In genomic region chr17:37708616-37709212, GRCh38 we compare ENCODE assay signal across 17 cellular contexts. TPM values are rescaled to one million over a fixed set of nuclear protein-coding genes. Genes with fewer than 3 reads are reported as not detected.
A peak's percentile ranks its signal among the peaks of the same experiment; 100 is the strongest.
DNase-seq lines count a peak whose midpoint lies in the region; ATAC-seq, FAIRE-seq and TF ChIP-seq lines count a peak whose summit lies in the region.
"Had no signal": no experiment of that assay in that cellular context is flagged by ENCODE, and none has a peak within 500 bp of the region (broad histone marks: within the 10 kb centered on the region; RNA-seq: fewer than 3 reads in every experiment).

No MANE protein-coding gene starts in this region.

- peak; percentile 28 for DNase-seq in H4 (ENCODE audit: low spot score)
- DNase-seq in PC-9: peak in 1 of 2 experiments; percentile 38
- DNase-seq in hepatocyte (ENCODE audit: low spot score): peak; percentile 89
- peak; percentile 90 for DNase-seq in small intestine
- DNase-seq in NCI-H446 (lab: John Stamatoyannopoulos, UW): no peak
- DNase-seq: DMS 273 treated with DMSO at 0.1 percent for 48 hours; foreskin melanocyte; NCI-H1092; NCI-H526 treated with DMSO at 0.1 percent for 48 hours; posterior cingulate gyrus; Right ventricle myocardium superior; stimulated activated CD4-positive, alpha-beta T cell treated with anti-CD3 and anti-CD28 coated beads, Interleukin-2, amount 100 ng/mL, for 48 hours had no signal

- H2AFZ ChIP-seq in PC-9 (0 out of 2 replicates have a peak overlapping the region, but pooled peaks have one; percentile 33), hepatocyte (no peak overlapping the region)

- intact Hi-C loops in PC-9 (cut with micrococcal nuclease; ENCODE audit: unreplicated experiment): no loop called here

- ATAC-seq in HG03039 (IDR thresholded peaks at IDR 0.05; ENCODE audit: unreplicated experiment) (no peak), HG03196 (IDR thresholded peaks at IDR 0.05; ENCODE audit: unreplicated experiment) (no peak)
- ATAC-seq: activated CD4-positive, CD25-positive, alpha-beta regulatory T cell treated with anti-CD3 and anti-CD28 coated beads, Interleukin-2, amount 50 U/mL, for 24 hours had no signal

- CTCF ChIA-PET in PC-9 (lab: Charles Lee): interaction anchor here (0.7 kb wide), 1 partner anchor 15 kb away, joined by 3 read pairs; no protein-coding TSS in a partner anchor

- no peak for FAIRE-seq in small intestine (lab: Jason Lieb, UNC)

- no peaks in the 10 kb centered on the region for H3K9me2 ChIP-seq in PC-9 (ENCODE audit: insufficient read depth)
- no peaks in the 10 kb centered on the region for H3K9me2 ChIP-seq in hepatocyte (replicated peaks; ENCODE audit: insufficient read depth)

- H3K79me2 ChIP-seq in PC-9 (ENCODE audit: low read depth) (no peaks in the 10 kb centered on the region), hepatocyte (peaks cover 5% of the 10 kb centered on the region)

- POLR2A ChIA-PET in PC-9 (lab: Charles Lee; ENCODE audit: unreplicated experiment): interaction anchor here (0.7 kb wide), 1 partner anchor 21 kb away, joined by 3 read pairs; no protein-coding TSS in a partner anchor

- WGBS in hepatocyte (ENCODE audit: low lambda C conversion rate, missing lambda C conversion rate): 46% methylated on average over 8 of the region's 8 CpGs
- WGBS in small intestine, 3 donors: 12 to 45% (median 21%) methylated on average over 8 of the region's 8 CpGs

- H3K4me3 ChIP-seq in PC-9 (no peak overlapping the region), hepatocyte (no peak overlapping the region), small intestine (ENCODE audit: low read depth in 1 of 2, low read length in 2 of 2) (no peak overlapping the region)

- no peak for TF ChIP-seq CTCF in PC-9 (conservative IDR thresholded peaks at IDR 0.05)
- no peak for TF ChIP-seq CTCF in hepatocyte (IDR thresholded peaks at IDR 0.05; ENCODE audit: poor library complexity)

- H3K9me3 ChIP-seq in PC-9 (ENCODE audit: insufficient read depth, low read depth) (no peaks in the 10 kb centered on the region), hepatocyte (ENCODE audit: low read depth) (no peaks in the 10 kb centered on the region), small intestine (ENCODE audit: control insufficient read depth, low read depth) (no peaks in the 10 kb centered on the region)

- H3K36me3 ChIP-seq in PC-9 (ENCODE audit: low read depth) (no peaks in the 10 kb centered on the region), hepatocyte (replicated peaks; ENCODE audit: insufficient read depth, low read depth) (no peaks in the 10 kb centered on the region), small intestine (ENCODE audit: control insufficient read depth in 2 of 2, insufficient read depth in 2 of 2, low read length in 2 of 2) (peaks cover 0 to 2% of the 10 kb centered on the region in 2 donors)

- no TSS peak for BruUV-seq in PC-9 (replicated peaks; lab: Mats Ljungman, UMichigan)

- H3K4me1 ChIP-seq in PC-9 (replicated peaks; ENCODE audit: insufficient read depth): peaks cover 8% of the 10 kb centered on the region; the same call in 1 of the 2 replicates
- peaks cover 23% of the 10 kb centered on the region for H3K4me1 ChIP-seq in hepatocyte (ENCODE audit: insufficient read depth)
- H3K4me1 ChIP-seq in small intestine (ENCODE audit: control insufficient read depth in 2 of 2, insufficient read depth in 1 of 2, low read depth in 1 of 2, low read length in 1 of 2): peaks cover 3 to 4% of the 10 kb centered on the region in 2 donors

- H3K27me3 ChIP-seq in PC-9 (ENCODE audit: insufficient read depth, low read depth): no peaks in the 10 kb centered on the region
- H3K27me3 ChIP-seq in hepatocyte: no peaks in the 10 kb centered on the region
- no peaks in the 10 kb centered on the region for H3K27me3 ChIP-seq in small intestine (ENCODE audit: control insufficient read depth in 2 of 2, insufficient read depth in 2 of 2, low read length in 2 of 2)

- H4K20me1 ChIP-seq in PC-9 (ENCODE audit: insufficient read depth) (no peaks in the 10 kb centered on the region), hepatocyte (ENCODE audit: insufficient read depth, poor library complexity, severe bottlenecking) (no peaks in the 10 kb centered on the region)

- H3K27ac ChIP-seq in PC-9 (no peak overlapping the region), hepatocyte (peak overlapping the region; percentile 99), small intestine (ENCODE audit: low read depth in 1 of 2, low read length in 1 of 2) (peak overlapping the region; percentile 57 to 92)
- H3K27ac ChIP-seq: HL-60 had no signal

- H3K4me2 ChIP-seq in PC-9 (no peak overlapping the region), hepatocyte (peak overlapping the region; percentile 49)

- no peaks in the 10 kb centered on the region for H3F3A ChIP-seq in PC-9 (ENCODE audit: insufficient read depth, low read depth)

RNA-seq across cellular contexts. Expression of gene HNF1B, which starts 36.1 kb away (rescaled TPM):
- not detected in 2 replicates for total RNA-seq in H4 (2014; rRNA removed; shearing (Covaris generic))
- total RNA-seq in PC-9 (2021): not detected in 2 replicates
- total RNA-seq in hepatocyte: 5.7 and 8.8 TPM in 2 replicates
- 18.2 and 19.6 TPM in 2 replicates for polyA plus RNA-seq in hepatocyte
- 10 to 100 TPM in 2 of 3 donors, 1 to 10 TPM in 1; 10.0 to 18.1 (median 11.9) TPM for polyA plus RNA-seq in small intestine
- total RNA-seq: lower leg skin, Right ventricle myocardium superior had no signal

Comparison
In these comparisons a context has a peak if more than half of its experiments do, and no peak if none do; other contexts are left out.
1. DNase-seq: peak in H4 (single experiment), hepatocyte (single experiment) and small intestine (single experiment); none in NCI-H446 (0 of 2).